8 cellular contexts compared by ENCODE assay signal in genomic region chr16:15899538-15900100, GRCh38. TPM values are rescaled to one million over a fixed set of nuclear protein-coding genes. Genes with fewer than 3 reads are reported as not detected.
A peak's percentile ranks its signal among the peaks of the same experiment; 100 is the strongest.
DNase-seq lines count a peak whose midpoint lies in the region; ATAC-seq, FAIRE-seq and TF ChIP-seq lines count a peak whose summit lies in the region.

No MANE protein-coding gene starts in this region.

- intact Hi-C loops in left cardiac atrium (cut with DNase I) (loop anchor here (10.0 kb wide), 2 partner anchors 55 to 145 kb away; no protein-coding TSS in a partner anchor), left ventricle myocardium inferior (cut with micrococcal nuclease) (no loop called here), aorta (cut with DNase I) (loop anchor here in 1 of 2 donors (10.0 kb wide), 1 partner anchor 45 kb away; the partner anchor contains the start of gene ABCC1)

- TF ChIP-seq CTCF in left ventricle myocardium inferior (IDR thresholded peaks at IDR 0.05; ENCODE audit: borderline replicate concordance) (no peak), keratinocyte (optimal IDR thresholded peaks at IDR 0.05 in 1 of 3, IDR thresholded peaks at IDR 0.05 in 1 of 3, conservative IDR thresholded peaks at IDR 0.05 in 1 of 3; ENCODE audit: extremely low read depth in 1 of 3, insufficient read depth in 2 of 3, low read length in 3 of 3) (peak in 1 of 3 experiments; percentile 3)

- H4K20me1 ChIP-seq in keratinocyte (ENCODE audit: control insufficient read depth, extremely low read depth, insufficient read depth, low read length) = no peaks in the 10 kb centered on the region

- ATAC-seq in left cardiac atrium (peak; percentile 50 to 95), HG03457 (IDR thresholded peaks at IDR 0.05; ENCODE audit: unreplicated experiment) (peak; percentile 67), aorta (ENCODE audit: low FRiP score) (no peak), HG03159 (IDR thresholded peaks at IDR 0.05; ENCODE audit: unreplicated experiment) (no peak)

- H3K9me3 ChIP-seq in left ventricle myocardium inferior (replicated peaks) = no peaks in the 10 kb centered on the region
- no peaks in the 10 kb centered on the region for H3K9me3 ChIP-seq in keratinocyte (ENCODE audit: control insufficient read depth, low read depth, low read length)
- H3K9me3 ChIP-seq in aorta (ENCODE audit: control insufficient read depth, low read length) = no peaks in the 10 kb centered on the region

- H2AFZ ChIP-seq in keratinocyte (ENCODE audit: control insufficient read depth, low read length) = peak overlapping the region; percentile 83

- H3K4me1 ChIP-seq in left ventricle myocardium inferior (no peaks in the 10 kb centered on the region), keratinocyte (ENCODE audit: control insufficient read depth, extremely low read depth, insufficient read depth, low read length) (peaks cover 46% of the 10 kb centered on the region), aorta (ENCODE audit: control insufficient read depth in 1 of 2, insufficient read depth in 2 of 2, low read length in 2 of 2) (no peaks in the 10 kb centered on the region)

- dilution Hi-C loops in keratinocyte (cut with MboI; ENCODE audit: extremely low pct_ligation_motif_present, low sequenced_read_pairs) = loop anchor here (25.0 kb wide), 1 partner anchor 88 kb away; no protein-coding TSS in a partner anchor

- H3K27me3 ChIP-seq in left ventricle myocardium inferior (ENCODE audit: low read depth) (no peaks in the 10 kb centered on the region), keratinocyte (ENCODE audit: control insufficient read depth, extremely low read depth, insufficient read depth, low read length) (no peaks in the 10 kb centered on the region), aorta (ENCODE audit: control insufficient read depth in 1 of 2, insufficient read depth in 2 of 2, low read length in 1 of 2) (no peaks in the 10 kb centered on the region)

- peak overlapping the region; percentile 71 for H3K4me2 ChIP-seq in keratinocyte (ENCODE audit: control insufficient read depth, extremely low read depth, insufficient read depth, low read depth, low read length)

- peak overlapping the region; percentile 81 for H3K9ac ChIP-seq in keratinocyte (ENCODE audit: control insufficient read depth, extremely low read depth, insufficient read depth, low read length)

- WGBS in aorta, 2 donors = 69 to 71% methylated on average over 9 of the region's 9 CpGs

- no peak for DNase-seq in left cardiac atrium
- DNase-seq in left ventricle myocardium inferior = no peak
- DNase-seq in activated CD4-positive, CD25-positive, alpha-beta regulatory T cell treated with anti-CD3 and anti-CD28 coated beads, Interleukin-2, amount 50 U/mL, for 72 hours = peak; percentile 36
- DNase-seq in keratinocyte (ENCODE audit: low read depth, low spot score) = peak; percentile 99
- no peak for DNase-seq in aorta
- DNase-seq in NCI-H82 (lab: John Stamatoyannopoulos, UW) = no peak

- H3K27ac ChIP-seq in left ventricle myocardium inferior (replicated peaks) (no peak overlapping the region), keratinocyte (ENCODE audit: control insufficient read depth, insufficient read depth, low read length) (peak overlapping the region; percentile 100), aorta (ENCODE audit: low read depth in 1 of 2, low read length in 2 of 2) (no peak overlapping the region)

- no peaks in the 10 kb centered on the region for H3K9me1 ChIP-seq in keratinocyte (ENCODE audit: control insufficient read depth, extremely low read depth, insufficient read depth, low read length)

- no peaks in the 10 kb centered on the region for H3K79me2 ChIP-seq in keratinocyte (ENCODE audit: control insufficient read depth, insufficient read depth, low read length)

- no peaks in the 10 kb centered on the region for H3K36me3 ChIP-seq in left ventricle myocardium inferior
- no peaks in the 10 kb centered on the region for H3K36me3 ChIP-seq in keratinocyte (ENCODE audit: control insufficient read depth in 2 of 2, extremely low read depth in 1 of 2, insufficient read depth in 2 of 2, low read length in 2 of 2)
- H3K36me3 ChIP-seq in aorta (ENCODE audit: control insufficient read depth in 1 of 2, insufficient read depth in 2 of 2, low read length in 1 of 2) = no peaks in the 10 kb centered on the region

- H3K4me3 ChIP-seq in left ventricle myocardium inferior (no peak overlapping the region), keratinocyte (ENCODE audit: control insufficient read depth in 2 of 3, extremely low read depth in 1 of 3, insufficient read depth in 2 of 3, low read depth in 1 of 3, low read length in 3 of 3) (peak overlapping the region in 2 of 3 experiments; percentile 1 to 44), aorta (ENCODE audit: low read length in 2 of 2) (no peak overlapping the region)

- FAIRE-seq in keratinocyte (lab: Jason Lieb, UNC) = peak; percentile 97

RNA-seq across cellular contexts. Expression of gene CEP20, which starts 11.2 kb away (rescaled TPM):
- total RNA-seq in left cardiac atrium (10 to 100 TPM; 20.3 to 23.1 TPM), left ventricle myocardium inferior (30.7 TPM), aorta (10 to 100 TPM; 21.3 to 26.2 TPM)
- polyA plus RNA-seq in keratinocyte (23.9 to 44.1 TPM (median 27.1 TPM) in 3 replicates), aorta (10 to 100 TPM; 23.1 to 26.8 TPM)
- polyA plus RNA-seq in keratinocyte (2011; ENCODE audit: low read depth) = 24.4 TPM
- polyA plus RNA-seq in keratinocyte (2011; cell fraction: cytosol; rRNA removed) = 18.3 and 50.2 TPM in 2 replicates
- 14.6 and 16.4 TPM in 2 replicates for polyA plus RNA-seq in keratinocyte (2011; cell fraction: nucleus; rRNA removed)
- 24.3 and 29.9 TPM in 2 replicates for polyA plus RNA-seq in keratinocyte (2012; ENCODE audit: low replicate concordance)
- 4.0 to 25.6 TPM (median 6.9 TPM) in 3 replicates for polyA minus RNA-seq in keratinocyte
- polyA minus RNA-seq in keratinocyte (2011; cell fraction: cytosol; rRNA and poly(A)+ RNA removed) = 15.3 TPM
- polyA minus RNA-seq in keratinocyte (2011; cell fraction: nucleus; rRNA and poly(A)+ RNA removed) = 3.8 and 8.1 TPM in 2 replicates

RNA-seq across cellular contexts. Expression of gene MYH11, which starts 42.8 kb away (rescaled TPM):
- total RNA-seq in left cardiac atrium = 10 to 100 TPM; 64.7 to 75.8 TPM
- total RNA-seq in left ventricle myocardium inferior = 15.6 TPM
- polyA plus RNA-seq in keratinocyte = not detected in 3 replicates
- polyA plus RNA-seq in keratinocyte (2011; ENCODE audit: low read depth) = 0.04 TPM
- polyA plus RNA-seq in keratinocyte (2011; cell fraction: cytosol; rRNA removed) = not detected in 2 replicates
- not detected in 2 replicates for polyA plus RNA-seq in keratinocyte (2011; cell fraction: nucleus; rRNA removed)
- polyA plus RNA-seq in keratinocyte (2012; ENCODE audit: low replicate concordance) = 0.09 and 1.6 TPM in 2 replicates
- not detected in 3 replicates for polyA minus RNA-seq in keratinocyte
- polyA minus RNA-seq in keratinocyte (2011; cell fraction: cytosol; rRNA and poly(A)+ RNA removed) = not detected
- polyA minus RNA-seq in keratinocyte (2011; cell fraction: nucleus; rRNA and poly(A)+ RNA removed) = not detected in 2 replicates
- total RNA-seq in aorta = 1,000 to 10,000 TPM; 1,606 to 2,053 TPM
- polyA plus RNA-seq in aorta = 100 to 1,000 TPM; 631 to 732 TPM

RNA-seq across cellular contexts. Expression of gene ABCC1, which starts 49.8 kb away (rescaled TPM):
- total RNA-seq in left cardiac atrium (10 to 100 TPM; 16.2 to 20.9 TPM), left ventricle myocardium inferior (17.0 TPM), aorta (10 to 100 TPM; 56.5 to 61.9 TPM)
- polyA plus RNA-seq in keratinocyte (19.4 to 30.4 TPM (median 21.6 TPM) in 3 replicates), aorta (10 to 100 TPM in 1 of 2 donors, 1 to 10 TPM in 1; 2.9 to 30.8 TPM)
- 9.4 TPM for polyA plus RNA-seq in keratinocyte (2011; ENCODE audit: low read depth)
- 13.4 and 14.6 TPM in 2 replicates for polyA plus RNA-seq in keratinocyte (2011; cell fraction: cytosol; rRNA removed)
- 79.9 TPM in 2 replicates for polyA plus RNA-seq in keratinocyte (2011; cell fraction: nucleus; rRNA removed)
- 24.8 and 43.8 TPM in 2 replicates for polyA plus RNA-seq in keratinocyte (2012; ENCODE audit: low replicate concordance)
- polyA minus RNA-seq in keratinocyte = 80.7 to 211 TPM (median 95.7 TPM) in 3 replicates
- polyA minus RNA-seq in keratinocyte (2011; cell fraction: cytosol; rRNA and poly(A)+ RNA removed) = 32.2 TPM
- 163 and 213 TPM in 2 replicates for polyA minus RNA-seq in keratinocyte (2011; cell fraction: nucleus; rRNA and poly(A)+ RNA removed)

Comparison
In these comparisons a context has a peak if more than half of its experiments do, and no peak if none do; other contexts are left out.
1. ATAC-seq: peak in left cardiac atrium (2 of 2) and HG03457 (single experiment); none in aorta (single experiment) and HG03159 (single experiment).
2. DNase-seq: peak in activated CD4-positive, CD25-positive, alpha-beta regulatory T cell treated with anti-CD3 and anti-CD28 coated beads, Interleukin-2, amount 50 U/mL, for 72 hours (single experiment) and keratinocyte (single experiment); none in left cardiac atrium (single experiment), left ventricle myocardium inferior (single experiment), aorta (0 of 2) and NCI-H82 (single experiment).
3. H3K4me3 ChIP-seq: peak in keratinocyte (2 of 3); none in left ventricle myocardium inferior (single experiment) and aorta (0 of 2).
4. RNA of gene MYH11, which starts 42.8 kb away (total RNA-seq): 1,606 to 2,053 TPM in aorta; 64.7 to 75.8 TPM in left cardiac atrium and 15.6 TPM in left ventricle myocardium inferior (single experiment); every median in the first group is over 10 times any median in the second.